In genomic region chr7:104979167-104979841, GRCh38 we compare ENCODE assay signal across 8 cellular contexts. TPM values are rescaled to one million over a fixed set of nuclear protein-coding genes. Genes with fewer than 3 reads are reported as not detected.
DNase-seq lines count a peak whose midpoint lies in the region; ATAC-seq, FAIRE-seq and TF ChIP-seq lines count a peak whose summit lies in the region.

No MANE protein-coding gene starts in this region.

- H3K4me2 ChIP-seq in osteoblast (ENCODE audit: insufficient read depth, low read length), result peak overlapping the region; percentile 58

- peaks cover 7% of the 10 kb centered on the region for H4K20me1 ChIP-seq in osteoblast (ENCODE audit: insufficient read depth, low read length)

- H3K27ac ChIP-seq in Panc1 (ENCODE audit: low read length), result peak overlapping the region; percentile 54
- H3K27ac ChIP-seq in osteoblast (ENCODE audit: low read depth, low read length), result peak overlapping the region; percentile 100

- no peak overlapping the region for H3K4me3 ChIP-seq in Panc1 (ENCODE audit: low read depth in 2 of 2, low read length in 2 of 2)
- H3K4me3 ChIP-seq in fibroblast of mammary gland (ENCODE audit: control insufficient read depth, low read depth, low read length), result no peak overlapping the region
- H3K4me3 ChIP-seq in osteoblast (ENCODE audit: insufficient read depth, low read length), result no peak overlapping the region

- no peak for FAIRE-seq in HTR-8/SVneo (lab: Jason Lieb, UNC)

- H3K27me3 ChIP-seq in Panc1 (ENCODE audit: control insufficient read depth, insufficient read depth, low read length) (no peaks in the 10 kb centered on the region), osteoblast (ENCODE audit: insufficient read depth, low read length) (no peaks in the 10 kb centered on the region)

- peaks cover 41% of the 10 kb centered on the region for H3K79me2 ChIP-seq in osteoblast (ENCODE audit: insufficient read depth, low read length)

- peak; percentile 78 for DNase-seq in EH (ENCODE audit: low read depth)
- no peak for DNase-seq in Panc1 (ENCODE audit: low read depth, low spot score)
- DNase-seq in fibroblast of mammary gland (ENCODE audit: low read depth), result peak; percentile 96
- peak; percentile 72 for DNase-seq in osteoblast (ENCODE audit: insufficient read length, low spot score, missing footprints)
- DNase-seq in HTR-8/SVneo (ENCODE audit: insufficient read length, low spot score), result no peak
- DNase-seq in epidermal melanocyte (ENCODE audit: insufficient read length, low spot score), result no peak
- no peak for DNase-seq in stimulated activated CD4-positive, alpha-beta T cell treated with anti-CD3 and anti-CD28 coated beads, Interleukin-4, amount 100 ng/mL, for 4 hours

- in situ Hi-C loops in Panc1 (cut with HindIII; ENCODE audit: low pct_unique_long_range_greater_than_20kb, low sequenced_read_pairs), result no loop called here

- no peak for TF ChIP-seq CTCF in Panc1 (IDR thresholded peaks at IDR 0.05)
- TF ChIP-seq CTCF in fibroblast of mammary gland (conservative IDR thresholded peaks at IDR 0.05; ENCODE audit: control insufficient read depth, insufficient read depth, low read depth, low read length), result no peak
- no peak for TF ChIP-seq CTCF in osteoblast (IDR thresholded peaks at IDR 0.05; ENCODE audit: extremely low read depth, low read depth, low read length)

- BruUV-seq in Panc1 (replicated peaks; lab: Mats Ljungman, UMichigan), result no TSS peak

- H3K9me3 ChIP-seq in Panc1 (ENCODE audit: control insufficient read depth, insufficient read depth, low read depth, low read length) (no peaks in the 10 kb centered on the region), osteoblast (ENCODE audit: low read depth, low read length) (no peaks in the 10 kb centered on the region)

- ATAC-seq in Panc1 (no peak), HG03280 (IDR thresholded peaks at IDR 0.05; ENCODE audit: unreplicated experiment) (no peak)

- POLR2A ChIA-PET in Panc1 (lab: Charles Lee), result interaction anchor here (0.8 kb wide), 1 partner anchor 11 kb away, joined by 3 read pairs; no protein-coding TSS in a partner anchor

- H3K4me1 ChIP-seq in Panc1 (ENCODE audit: control insufficient read depth, insufficient read depth, low read length) (peaks cover 53% of the 10 kb centered on the region), osteoblast (ENCODE audit: insufficient read depth, low read length) (peaks cover 72% of the 10 kb centered on the region)

- intact Hi-C loops in Panc1 (cut with micrococcal nuclease; ENCODE audit: unreplicated experiment), result no loop called here

- H3K36me3 ChIP-seq in Panc1 (ENCODE audit: control insufficient read depth, insufficient read depth, low read length), result no peaks in the 10 kb centered on the region; the same call in none of the 2 replicates
- H3K36me3 ChIP-seq in osteoblast (ENCODE audit: insufficient read depth, low read length), result peaks cover 8% of the 10 kb centered on the region

- CTCF ChIA-PET in Panc1 (lab: Charles Lee), result no interaction called here

- H2AFZ ChIP-seq in osteoblast (ENCODE audit: low read length), result no peak overlapping the region

RNA-seq across cellular contexts. Expression of gene KMT2E, which starts 34.7 kb away (rescaled TPM):
- total RNA-seq in Panc1 (2021; ENCODE audit: unreplicated experiment) (51.4 TPM), osteoblast (108 and 124 TPM in 2 replicates)
- polyA plus RNA-seq in Panc1 (2012; ENCODE audit: insufficient read length), result 20.9 TPM

Comparison
In these comparisons a context has a peak if more than half of its experiments do, and no peak if none do; other contexts are left out.
1. DNase-seq: peak in EH (single experiment), fibroblast of mammary gland (single experiment) and osteoblast (single experiment); none in Panc1 (single experiment), HTR-8/SVneo (single experiment), epidermal melanocyte (single experiment) and stimulated activated CD4-positive, alpha-beta T cell treated with anti-CD3 and anti-CD28 coated beads, Interleukin-4, amount 100 ng/mL, for 4 hours (0 of 2).